ENCODE assay signal across 8 cellular contexts in genomic region chr3:79517766-79518413, GRCh38.
DNase-seq lines count a peak whose midpoint lies in the region; ATAC-seq and TF ChIP-seq lines count a peak whose summit lies in the region.

No MANE protein-coding gene starts in this region.

- H3K4me1 ChIP-seq in DOHH2 (ENCODE audit: control insufficient read depth, low read length) (no peaks in the 10 kb centered on the region), Karpas-422 (ENCODE audit: low read length) (no peaks in the 10 kb centered on the region), mesenchymal stem cell (ENCODE audit: control insufficient read depth, insufficient read depth, low read depth, low read length) (peaks cover 1% of the 10 kb centered on the region)

- no peaks in the 10 kb centered on the region for H3K27me3 Mint-ChIP-seq in T-helper 17 cell

- no peaks in the 10 kb centered on the region for H3K9me3 ChIP-seq in DOHH2 (ENCODE audit: control insufficient read depth, insufficient read depth, low read length)
- H3K9me3 ChIP-seq in Karpas-422 (ENCODE audit: low read length), result no peaks in the 10 kb centered on the region
- no peaks in the 10 kb centered on the region for H3K9me3 ChIP-seq in mesenchymal stem cell (ENCODE audit: control insufficient read depth, low read length)
- no peaks in the 10 kb centered on the region for H3K9me3 ChIP-seq in T-helper 17 cell (ENCODE audit: control insufficient read depth, low read length, poor library complexity, severe bottlenecking)

- no peak overlapping the region for H2BK120ac ChIP-seq in mesenchymal stem cell (ENCODE audit: low read depth, low read length)

- H3K27me3 ChIP-seq in DOHH2 (ENCODE audit: control insufficient read depth, low read length), result no peaks in the 10 kb centered on the region
- no peaks in the 10 kb centered on the region for H3K27me3 ChIP-seq in Karpas-422 (ENCODE audit: low read length)
- no peaks in the 10 kb centered on the region for H3K27me3 ChIP-seq in mesenchymal stem cell (ENCODE audit: control insufficient read depth in 1 of 2, insufficient read depth in 1 of 2, low read length in 2 of 2)

- H3K9me2 ChIP-seq in DOHH2 (replicated peaks; ENCODE audit: control insufficient read depth, low read length) (no peaks in the 10 kb centered on the region), Karpas-422 (replicated peaks; ENCODE audit: insufficient read depth, low read length) (no peaks in the 10 kb centered on the region)

- no peak overlapping the region for H3K4ac ChIP-seq in mesenchymal stem cell (ENCODE audit: low read depth in 1 of 2, low read length in 2 of 2)

- H3K27ac Mint-ChIP-seq in T-helper 17 cell, result no peak overlapping the region

- H3K23ac ChIP-seq in mesenchymal stem cell (ENCODE audit: low read length in 2 of 2), result no peak overlapping the region

- no peak overlapping the region for H3K4me3 Mint-ChIP-seq in T-helper 17 cell

- H3K79me1 ChIP-seq in mesenchymal stem cell (replicated peaks; ENCODE audit: low read length, poor library complexity, severe bottlenecking), result no peaks in the 10 kb centered on the region

- no peak overlapping the region for H2AK5ac ChIP-seq in mesenchymal stem cell (ENCODE audit: low read length, severe bottlenecking)

- H3K4me2 ChIP-seq in DOHH2 (ENCODE audit: low read length) (no peak overlapping the region), Karpas-422 (ENCODE audit: low read depth, low read length, poor library complexity, severe bottlenecking) (no peak overlapping the region), mesenchymal stem cell (ENCODE audit: low read length, poor library complexity, severe bottlenecking) (no peak overlapping the region)

- H3K36me3 Mint-ChIP-seq in T-helper 17 cell (ENCODE audit: low read depth), result no peaks in the 10 kb centered on the region

- TF ChIP-seq CTCF in DOHH2 (IDR thresholded peaks at IDR 0.05; ENCODE audit: low read depth, low read length, poor library complexity, severe bottlenecking), result peak; percentile 47
- TF ChIP-seq CTCF in astrocyte of the cerebellum (IDR thresholded peaks at IDR 0.05; ENCODE audit: low read depth, low read length, missing control alignments), result peak; percentile 81

- H2AFZ ChIP-seq in Karpas-422 (ENCODE audit: low read length) (no peak overlapping the region), mesenchymal stem cell (ENCODE audit: low read depth, low read length) (no peak overlapping the region)

- no peak overlapping the region for H4K91ac ChIP-seq in mesenchymal stem cell (ENCODE audit: low read length)

- H3K4me3 ChIP-seq in DOHH2 (ENCODE audit: low read length), result no peak overlapping the region
- no peak overlapping the region for H3K4me3 ChIP-seq in Karpas-422 (ENCODE audit: low read length)
- no peak overlapping the region for H3K4me3 ChIP-seq in astrocyte of the cerebellum (ENCODE audit: low read depth, low read length)
- H3K4me3 ChIP-seq in mesenchymal stem cell (ENCODE audit: insufficient read depth in 1 of 2, low read depth in 1 of 2, low read length in 2 of 2), result no peak overlapping the region

- no peaks in the 10 kb centered on the region for H3F3A ChIP-seq in DOHH2 (ENCODE audit: control insufficient read depth, insufficient read depth)

- in situ Hi-C loops in astrocyte of the cerebellum (cut with HindIII; ENCODE audit: low sequenced_read_pairs), result no loop called here

- H2BK12ac ChIP-seq in mesenchymal stem cell (ENCODE audit: low read length in 2 of 2), result no peak overlapping the region

- no peak overlapping the region for H3K9ac ChIP-seq in Karpas-422 (ENCODE audit: low read length)
- no peak overlapping the region for H3K9ac ChIP-seq in mesenchymal stem cell (ENCODE audit: low read length)

- WGBS in mesenchymal stem cell, result 6% methylated on average over 2 of the region's 2 CpGs

- H3K36me3 ChIP-seq in DOHH2 (ENCODE audit: control insufficient read depth, low read length), result no peaks in the 10 kb centered on the region
- no peaks in the 10 kb centered on the region for H3K36me3 ChIP-seq in Karpas-422 (ENCODE audit: insufficient read depth, low read length)
- H3K36me3 ChIP-seq in mesenchymal stem cell (ENCODE audit: control insufficient read depth in 1 of 2, insufficient read depth in 2 of 2, low read depth in 1 of 2, low read length in 2 of 2), result no peaks in the 10 kb centered on the region

- H3K79me2 ChIP-seq in DOHH2 (ENCODE audit: control insufficient read depth, low read length), result no peaks in the 10 kb centered on the region
- no peaks in the 10 kb centered on the region for H3K79me2 ChIP-seq in Karpas-422 (ENCODE audit: low read length)

- DNase-seq in Karpas-422 (peak; percentile 59), astrocyte of the cerebellum (ENCODE audit: low read depth) (peak; percentile 29), mesenchymal stem cell (peak; percentile 30), middle frontal gyrus (ENCODE audit: extremely low spot score, low spot score) (no peak), T-helper 17 cell (no peak)

- H4K8ac ChIP-seq in mesenchymal stem cell (ENCODE audit: low read length), result no peak overlapping the region

- H2BK15ac ChIP-seq in mesenchymal stem cell (ENCODE audit: low read depth, poor library complexity, severe bottlenecking), result no peak overlapping the region

- H3K27ac ChIP-seq in DOHH2 (ENCODE audit: low read depth, low read length) (no peak overlapping the region), Karpas-422 (ENCODE audit: low read length) (no peak overlapping the region), mesenchymal stem cell (ENCODE audit: low read length, poor library complexity, severe bottlenecking) (no peak overlapping the region)

- H3K18ac ChIP-seq in mesenchymal stem cell (ENCODE audit: low read depth in 1 of 2, low read length in 2 of 2), result no peak overlapping the region

- H3K14ac ChIP-seq in mesenchymal stem cell (ENCODE audit: low read length in 2 of 2), result no peak overlapping the region

- no peaks in the 10 kb centered on the region for H3K4me1 Mint-ChIP-seq in T-helper 17 cell

- H4K20me1 ChIP-seq in DOHH2 (ENCODE audit: control insufficient read depth, insufficient read depth, low read depth, low read length) (no peaks in the 10 kb centered on the region), Karpas-422 (ENCODE audit: insufficient read depth, low read depth, low read length) (no peaks in the 10 kb centered on the region)

- ATAC-seq in GM18873 (IDR thresholded peaks at IDR 0.05; ENCODE audit: low FRiP score, unreplicated experiment) (no peak), GM21381 (IDR thresholded peaks at IDR 0.05; ENCODE audit: unreplicated experiment) (no peak), T-helper 17 cell (no peak)

- no peak overlapping the region for H2BK5ac ChIP-seq in mesenchymal stem cell (ENCODE audit: low read depth, low read length, poor library complexity, severe bottlenecking)

Comparison
In these comparisons a context has a peak if more than half of its experiments do, and no peak if none do; other contexts are left out.
1. DNase-seq: peak in Karpas-422 (single experiment), astrocyte of the cerebellum (single experiment) and mesenchymal stem cell (single experiment); none in middle frontal gyrus (single experiment) and T-helper 17 cell (0 of 3).